2 cellular contexts compared by ENCODE assay signal in genomic region chr16:18908716-18909115, GRCh38.
A peak's percentile ranks its signal among the peaks of the same experiment; 100 is the strongest.
TF ChIP-seq lines count a peak whose summit lies in the region.

No MANE protein-coding gene starts in this region.

TF ChIP-seq in K562, 482 proteins besides CTCF, POLR2A, EP300 and RAD21:
- peak; percentile 55 for TF ChIP-seq ZBTB33 (CRISPR knock-in tag; IDR thresholded peaks at IDR 0.05)

TF ChIP-seq in HepG2, 621 proteins besides CTCF, POLR2A, EP300 and RAD21:
- TF ChIP-seq ZNF687 (CRISPR knock-in tag; IDR thresholded peaks at IDR 0.05): 0 out of 2 replicates have a peak, but pooled peaks have one; percentile 10
